ENCODE assay signal across 8 cellular contexts in genomic region chr2:20525041-20526035, GRCh38.
DNase-seq lines count a peak whose midpoint lies in the region; ATAC-seq and TF ChIP-seq lines count a peak whose summit lies in the region.

No MANE protein-coding gene starts in this region.

- H3K36me3 Mint-ChIP-seq in chondrocyte (ENCODE audit: low read depth) (no peaks in the 10 kb centered on the region), neural crest cell (ENCODE audit: low read depth) (no peaks in the 10 kb centered on the region)

- ATAC-seq in GM21367 (IDR thresholded peaks at IDR 0.05; ENCODE audit: unreplicated experiment) = peak; percentile 88
- peak; percentile 92 for ATAC-seq in HG03558 (IDR thresholded peaks at IDR 0.05; ENCODE audit: extremely low read depth, unreplicated experiment)

- H3K9me3 Mint-ChIP-seq in chondrocyte (ENCODE audit: low read depth) (no peaks in the 10 kb centered on the region), neural crest cell (no peaks in the 10 kb centered on the region)

- TF ChIP-seq CTCF in GM12864 (IDR thresholded peaks at IDR 0.05; ENCODE audit: low read depth, low read length, missing control alignments) (no peak), chondrocyte (IDR thresholded peaks at IDR 0.05) (peak; percentile 28), neural crest cell (conservative IDR thresholded peaks at IDR 0.05) (no peak)

- no peak overlapping the region for H3K4me3 Mint-ChIP-seq in chondrocyte (ENCODE audit: unreplicated experiment)
- peak overlapping the region; percentile 20 for H3K4me3 Mint-ChIP-seq in neural crest cell

- H3K4me3 ChIP-seq in GM12864 (ENCODE audit: low read depth, low read length) = no peak overlapping the region

- peak overlapping the region; percentile 52 for H3K27ac Mint-ChIP-seq in chondrocyte (ENCODE audit: unreplicated experiment)
- H3K27ac Mint-ChIP-seq in neural crest cell (ENCODE audit: unreplicated experiment) = peak overlapping the region; percentile 96

- H3K4me1 Mint-ChIP-seq in chondrocyte (ENCODE audit: low read depth) (peaks cover 30% of the 10 kb centered on the region), neural crest cell (peaks cover 33% of the 10 kb centered on the region)

- DNase-seq in GM12864 (ENCODE audit: low read depth) (peak; percentile 62), chondrocyte (ENCODE audit: low spot score) (no peak), neural crest cell (ENCODE audit: low read depth, low spot score) (no peak), NCI-H2196 treated with DMSO at 0.1 percent for 48 hours (lab: John Stamatoyannopoulos, UW; ENCODE audit: unreplicated experiment) (no peak), DMS79 treated with DMSO at 0.1 percent for 48 hours (lab: John Stamatoyannopoulos, UW) (no peak), NCI-H187 treated with DMSO at 0.1 percent for 48 hours (lab: John Stamatoyannopoulos, UW) (no peak)

- H3K27me3 Mint-ChIP-seq in chondrocyte (ENCODE audit: low read depth) = peaks cover 3% of the 10 kb centered on the region
- no peaks in the 10 kb centered on the region for H3K27me3 Mint-ChIP-seq in neural crest cell (ENCODE audit: low read depth)
